Comparison of ENCODE assay signal across 15 cellular contexts in genomic region chr20:25084616-25085187, GRCh38. TPM values are rescaled to one million over a fixed set of nuclear protein-coding genes. Genes with fewer than 3 reads are reported as not detected.
A peak's percentile ranks its signal among the peaks of the same experiment; 100 is the strongest.
DNase-seq lines count a peak whose midpoint lies in the region; ATAC-seq and TF ChIP-seq lines count a peak whose summit lies in the region.
"Had no signal": no experiment of that assay in that cellular context is flagged by ENCODE, and none has a peak within 500 bp of the region (broad histone marks: within the 10 kb centered on the region; RNA-seq: fewer than 3 reads in every experiment).

No MANE protein-coding gene starts in this region.

- intact Hi-C loops in vagina (cut with DNase I) = no loop called here

- ATAC-seq in T-helper 17 cell (peak; percentile 33), HG02678 (IDR thresholded peaks at IDR 0.05; ENCODE audit: unreplicated experiment) (no peak), GM18907 (IDR thresholded peaks at IDR 0.05; ENCODE audit: unreplicated experiment) (no peak), HG03039 (IDR thresholded peaks at IDR 0.05; ENCODE audit: unreplicated experiment) (no peak)
- ATAC-seq: gastroesophageal sphincter had no signal

- DNase-seq in activated naive CD4-positive, alpha-beta T cell (lab: John Stamatoyannopoulos, UW) = no peak
- no peak for DNase-seq in T-helper 17 cell
- peak; percentile 62 to 85 for DNase-seq in vagina (ENCODE audit: extremely low spot score in 2 of 2)
- DNase-seq: aorta; effector CD4-positive, alpha-beta T cell; NCI-H2227 treated with DMSO at 0.1 percent for 48 hours had no signal

- H3K36me3 Mint-ChIP-seq in activated naive CD4-positive, alpha-beta T cell treated with anti-CD3 and anti-CD28 coated beads, Interleukin-2, amount 50 U/mL, for 24 hours = no peaks in the 10 kb centered on the region
- H3K36me3 Mint-ChIP-seq in T-helper 17 cell (ENCODE audit: low read depth) = no peaks in the 10 kb centered on the region

- H3K9me3 Mint-ChIP-seq in activated naive CD4-positive, alpha-beta T cell treated with anti-CD3 and anti-CD28 coated beads, Interleukin-2, amount 50 U/mL, for 24 hours = no peaks in the 10 kb centered on the region

- no peak overlapping the region for H3K27ac Mint-ChIP-seq in activated naive CD4-positive, alpha-beta T cell treated with anti-CD3 and anti-CD28 coated beads, Interleukin-2, amount 50 U/mL, for 24 hours
- H3K27ac Mint-ChIP-seq in T-helper 17 cell = no peak overlapping the region

- peaks cover 38% of the 10 kb centered on the region for H3K27me3 Mint-ChIP-seq in activated naive CD4-positive, alpha-beta T cell treated with anti-CD3 and anti-CD28 coated beads, Interleukin-2, amount 50 U/mL, for 24 hours
- H3K27me3 Mint-ChIP-seq in T-helper 17 cell = peaks cover 49% of the 10 kb centered on the region

- H3K9me3 ChIP-seq in T-helper 17 cell (ENCODE audit: control insufficient read depth, low read length, poor library complexity, severe bottlenecking) (no peaks in the 10 kb centered on the region), iPS-18a (ENCODE audit: control insufficient read depth, low read depth, low read length) (no peaks in the 10 kb centered on the region), vagina (no peaks in the 10 kb centered on the region)
- H3K9me3 ChIP-seq: gastroesophageal sphincter had no signal

- TF ChIP-seq CTCF in vagina (IDR thresholded peaks at IDR 0.05) = no peak

- H3K27me3 ChIP-seq in iPS-18a (ENCODE audit: control insufficient read depth, insufficient read depth, low read length) = peaks cover 80% of the 10 kb centered on the region
- H3K27me3 ChIP-seq in vagina = peaks cover 22% of the 10 kb centered on the region
- H3K27me3 ChIP-seq: BLaER1 had no signal

- H3K36me3 ChIP-seq in iPS-18a (ENCODE audit: control insufficient read depth, low read depth, low read length) = no peaks in the 10 kb centered on the region
- H3K36me3 ChIP-seq in vagina = no peaks in the 10 kb centered on the region
- H3K36me3 ChIP-seq: gastroesophageal sphincter had no signal

- H3K4me3 ChIP-seq in iPS-18a (ENCODE audit: low read length) = peak overlapping the region; percentile 43
- no peak overlapping the region for H3K4me3 ChIP-seq in vagina
- H3K4me3 ChIP-seq: BLaER1, gastroesophageal sphincter had no signal

- no peak overlapping the region for H3K27ac ChIP-seq in iPS-18a (ENCODE audit: low read length)
- H3K27ac ChIP-seq in vagina = no peak overlapping the region
- H3K27ac ChIP-seq: BLaER1, gastroesophageal sphincter, RWPE1 had no signal

- H3K9ac ChIP-seq in iPS-18a (ENCODE audit: low read length) = no peak overlapping the region
- H3K9ac ChIP-seq: BLaER1 had no signal

- TF ChIP-seq POLR2A in vagina (IDR thresholded peaks at IDR 0.05) = no peak

- peak overlapping the region; percentile 80 for H3K4me3 Mint-ChIP-seq in activated naive CD4-positive, alpha-beta T cell treated with anti-CD3 and anti-CD28 coated beads, Interleukin-2, amount 50 U/mL, for 24 hours
- peak overlapping the region; percentile 33 for H3K4me3 Mint-ChIP-seq in T-helper 17 cell

- peaks cover 29% of the 10 kb centered on the region for H3K4me1 Mint-ChIP-seq in activated naive CD4-positive, alpha-beta T cell treated with anti-CD3 and anti-CD28 coated beads, Interleukin-2, amount 50 U/mL, for 24 hours
- H3K4me1 Mint-ChIP-seq in T-helper 17 cell = peaks cover 20% of the 10 kb centered on the region

- H3K4me1 ChIP-seq in iPS-18a (ENCODE audit: control insufficient read depth, low read depth, low read length) (peaks cover 18% of the 10 kb centered on the region), vagina (peaks cover 17% of the 10 kb centered on the region)

RNA-seq across cellular contexts. Expression of gene VSX1, which starts 2.8 kb away (rescaled TPM):
- total RNA-seq in T-helper 17 cell (not detected), vagina (not detected)
- total RNA-seq: aorta, gastroesophageal sphincter, omental fat pad had no signal

RNA-seq across cellular contexts. Expression of gene ACSS1, which starts 26.8 kb away (rescaled TPM):
- total RNA-seq in T-helper 17 cell (10 to 100 TPM; 33.1 to 34.0 TPM), vagina (26.3 TPM)

Comparison
In these comparisons a context has a peak if more than half of its experiments do, and no peak if none do; other contexts are left out.
1. DNase-seq: peak in vagina (2 of 2); none in activated naive CD4-positive, alpha-beta T cell (0 of 4) and T-helper 17 cell (0 of 3).